Comparison of ENCODE assay signal across 1 cellular context in genomic region chr3:180930526-180930925, GRCh38.
TF ChIP-seq lines count a peak whose summit lies in the region.

No MANE protein-coding gene starts in this region.

TF ChIP-seq in IMR-90, 13 proteins besides CTCF, POLR2A, EP300 and RAD21:
- peak; percentile 64 for TF ChIP-seq MAFK (IDR thresholded peaks at IDR 0.05; ENCODE audit: low read depth, low read length)
- TF ChIP-seq RCOR1 (IDR thresholded peaks at IDR 0.05; ENCODE audit: insufficient replicate concordance, low read length): no peak
